In the genomic region with DNA sequence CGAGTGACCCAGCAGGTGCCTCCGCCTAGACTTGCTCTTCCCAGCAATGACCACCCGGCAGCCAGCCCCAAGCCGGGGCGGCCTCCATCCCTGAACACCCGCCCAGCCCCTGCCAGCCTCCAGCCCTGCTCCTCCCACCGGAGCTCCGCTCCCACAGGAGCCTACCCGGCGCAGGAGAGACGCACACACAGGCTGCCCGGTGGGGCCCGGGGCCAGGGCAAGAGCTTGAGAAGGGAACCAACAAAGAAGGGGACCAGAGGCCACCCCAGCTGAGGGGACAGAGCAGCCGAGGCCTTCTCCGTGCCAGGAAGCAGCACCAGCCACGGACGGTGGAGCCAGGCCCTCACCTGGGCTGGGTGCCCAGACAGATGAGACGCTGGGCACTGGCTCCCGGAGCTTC, we compare ENCODE assay signal across 14 cellular contexts. TPM values are rescaled to one million over a fixed set of nuclear protein-coding genes. Genes with fewer than 3 reads are reported as not detected.
DNase-seq lines count a peak whose midpoint lies in the region; ATAC-seq and TF ChIP-seq lines count a peak whose summit lies in the region.
"Had no signal": no experiment of that assay in that cellular context is flagged by ENCODE, and none has a peak within 500 bp of the region (broad histone marks: within the 10 kb centered on the region; RNA-seq: fewer than 3 reads in every experiment).

No MANE protein-coding gene starts in this region.

- H3K27ac ChIP-seq in OCI-LY3 (ENCODE audit: low read length) = no peak overlapping the region
- peak overlapping the region; percentile 31 for H3K27ac ChIP-seq in lower lobe of right lung
- peak overlapping the region; percentile 29 for H3K27ac ChIP-seq in suprapubic skin
- H3K27ac ChIP-seq: KMS-11, neural progenitor cell, PC-9 had no signal

- H3K4me1 ChIP-seq in OCI-LY3 (ENCODE audit: low read length) = no peaks in the 10 kb centered on the region
- no peaks in the 10 kb centered on the region for H3K4me1 ChIP-seq in endocrine pancreas (ENCODE audit: control insufficient read depth, insufficient read depth, low read length)
- peaks cover 37% of the 10 kb centered on the region for H3K4me1 ChIP-seq in lower lobe of right lung
- H3K4me1 ChIP-seq in suprapubic skin = peaks cover 69% of the 10 kb centered on the region

- no peak overlapping the region for H2AFZ ChIP-seq in OCI-LY3 (ENCODE audit: low read depth, low read length)
- H2AFZ ChIP-seq: neural progenitor cell, PC-9 had no signal

- H3K9ac ChIP-seq in OCI-LY3 (ENCODE audit: low read length) = no peak overlapping the region
- peak overlapping the region; percentile 41 for H3K9ac ChIP-seq in endocrine pancreas (ENCODE audit: control insufficient read depth, insufficient read depth, low read length)
- H3K9ac ChIP-seq: KMS-11, neural progenitor cell had no signal

- intact Hi-C loops in lower lobe of right lung (cut with DNase I) = no loop called here

- no CpG with 5 or more reads among the region's 19 CpGs for WGBS in suprapubic skin

- no peak for TF ChIP-seq EP300 in suprapubic skin (IDR thresholded peaks at IDR 0.05)

- H4K20me1 ChIP-seq in OCI-LY3 (ENCODE audit: insufficient read depth, low read length) = no peaks in the 10 kb centered on the region; the same call in 1 of the 2 replicates

- H3K4me2 ChIP-seq in OCI-LY3 (ENCODE audit: low read length) = peak overlapping the region; percentile 2; the same call in 1 of the 2 replicates
- H3K4me2 ChIP-seq: KMS-11, neural progenitor cell, PC-9 had no signal

- no peaks in the 10 kb centered on the region for H3K27me3 ChIP-seq in OCI-LY3 (ENCODE audit: low read depth, low read length)
- H3K27me3 ChIP-seq in endocrine pancreas (ENCODE audit: control insufficient read depth, insufficient read depth, low read length) = no peaks in the 10 kb centered on the region
- H3K27me3 ChIP-seq in lower lobe of right lung (ENCODE audit: low read depth) = no peaks in the 10 kb centered on the region
- no peaks in the 10 kb centered on the region for H3K27me3 ChIP-seq in suprapubic skin
- H3K27me3 ChIP-seq: neural progenitor cell had no signal

- H3K79me2 ChIP-seq in OCI-LY3 (ENCODE audit: low read length) = no peaks in the 10 kb centered on the region

- H3K9me3 ChIP-seq in OCI-LY3 (ENCODE audit: insufficient read depth, low read length) (no peaks in the 10 kb centered on the region), endocrine pancreas (ENCODE audit: control insufficient read depth, low read length) (no peaks in the 10 kb centered on the region), lower lobe of right lung (no peaks in the 10 kb centered on the region), suprapubic skin (no peaks in the 10 kb centered on the region)

- H3K36me3 ChIP-seq in OCI-LY3 (replicated peaks; ENCODE audit: low read depth, low read length) = no peaks in the 10 kb centered on the region
- H3K36me3 ChIP-seq in endocrine pancreas (ENCODE audit: control insufficient read depth, insufficient read depth, low read length) = no peaks in the 10 kb centered on the region
- no peaks in the 10 kb centered on the region for H3K36me3 ChIP-seq in lower lobe of right lung
- peaks cover 6% of the 10 kb centered on the region for H3K36me3 ChIP-seq in suprapubic skin
- H3K36me3 ChIP-seq: neural progenitor cell had no signal

- no peak for TF ChIP-seq CTCF in OCI-LY3 (IDR thresholded peaks at IDR 0.05; ENCODE audit: low read depth, low read length)
- no peak for TF ChIP-seq CTCF in lower lobe of right lung (IDR thresholded peaks at IDR 0.05)
- no peak for TF ChIP-seq CTCF in suprapubic skin (IDR thresholded peaks at IDR 0.05)
- no peak for TF ChIP-seq CTCF in GM10248 (IDR thresholded peaks at IDR 0.05; ENCODE audit: control extremely low read depth, extremely low read depth, low read depth, missing control alignments)

- CTCF ChIA-PET in GM10248 (lab: Yijun Ruan, JAX) = interaction anchor here (0.7 to 1.6 kb wide), 2 partner anchors 19 to 24 kb away, joined by 4 to 8 read pairs; no protein-coding TSS in a partner anchor

- POLR2A ChIA-PET in GM10248 (lab: Yijun Ruan, JAX) = no interaction called here

- ATAC-seq in lower lobe of right lung = no peak

- H3K4me3 ChIP-seq in OCI-LY3 (ENCODE audit: low read length) (no peak overlapping the region), endocrine pancreas (ENCODE audit: control insufficient read depth, insufficient read depth, low read length) (no peak overlapping the region), lower lobe of right lung (no peak overlapping the region), suprapubic skin (no peak overlapping the region)
- H3K4me3 ChIP-seq: neural progenitor cell, PC-9 had no signal

- DNase-seq in lower lobe of right lung (no peak), suprapubic skin (ENCODE audit: low spot score in 2 of 2) (no peak), GM10248 (ENCODE audit: extremely low spot score) (no peak), GM19238 (ENCODE audit: insufficient read length, low spot score) (no peak), ureter (ENCODE audit: low spot score) (no peak)
- DNase-seq: activated CD4-positive, alpha-beta memory T cell treated with anti-CD3 and anti-CD28 coated beads, Interleukin-2, amount 10 ng/mL, durations not matched to agents 7 days and 5 days; PC-9; T-helper 17 cell had no signal

- TF ChIP-seq POLR2A in suprapubic skin (IDR thresholded peaks at IDR 0.05) = no peak

RNA-seq across cellular contexts. Expression of a gene that starts 13.8 kb away (rescaled TPM):
- total RNA-seq in lower lobe of right lung (81.6 TPM), suprapubic skin (100 to 1,000 TPM; 209 to 446 (median 293) TPM), ureter (165 TPM)

RNA-seq across cellular contexts. Expression of a gene that starts 26.6 kb away (rescaled TPM):
- total RNA-seq in lower lobe of right lung (0.80 TPM), suprapubic skin (1 to 10 TPM in 3 of 4 donors, under 1 TPM in 1; 0.64 to 3.0 (median 1.4) TPM), ureter (0.83 TPM)
- total RNA-seq: activated naive CD4-positive, alpha-beta T cell treated with anti-CD3 and anti-CD28 coated beads for 36 hours; CD4-positive, CD25-positive, alpha-beta regulatory T cell had no signal

RNA-seq across cellular contexts. Expression of a gene that starts 33.7 kb away (rescaled TPM):
- 61.9 TPM for total RNA-seq in lower lobe of right lung
- total RNA-seq in suprapubic skin = 10 to 100 TPM; 53.4 to 74.7 (median 66.5) TPM
- total RNA-seq in ureter = 76.2 TPM
